In genomic region chr11:125372911-125373310, GRCh38 we compare ENCODE assay signal across 20 cellular contexts.
"Had no signal": no experiment of that assay in that cellular context is flagged by ENCODE, and none has a peak within 500 bp of the region (broad histone marks: within the 10 kb centered on the region; RNA-seq: fewer than 3 reads in every experiment).

No MANE protein-coding gene starts in this region.

- H3K27ac Mint-ChIP-seq: activated CD4-positive, alpha-beta memory T cell treated with anti-CD3 and anti-CD28 coated beads, Interleukin-2, amount 10 ng/mL, durations not matched to agents 7 days and 5 days; activated T-cell treated with anti-CD3 and anti-CD28 coated beads, Interleukin-2, amount 50 U/mL, for 24 hours; mesothelial cell of epicardium; progenitor cell of endocrine pancreas; stimulated activated effector memory CD8-positive, alpha-beta T cell treated with anti-CD3 and anti-CD28 coated beads, Interleukin-12 subunit alpha, Interleukin-12 subunit beta, amount 100 ng/mL, for 72 hours; T-helper 17 cell had no signal

- H3K27me3 ChIP-seq: adrenal gland, uterus had no signal

- DNase-seq: activated CD4-positive, alpha-beta memory T cell treated with anti-CD3 and anti-CD28 coated beads, Interleukin-2, amount 10 ng/mL, durations not matched to agents 7 days and 5 days; activated effector memory CD4-positive, alpha-beta T cell treated with Interleukin-2 at 50 U/mL for 16 hours; activated naive CD4-positive, alpha-beta T cell treated with anti-CD3 and anti-CD28 coated beads, Interleukin-2, amount 50 U/mL, for 16 hours; activated T-cell treated with anti-CD3 and anti-CD28 coated beads, Interleukin-2, amount 50 U/mL, for 24 hours; adrenal gland; caudate nucleus; effector CD4-positive, alpha-beta T cell; foreskin fibroblast; glutamatergic neuron; hypothalamus; naive B cell; nucleus accumbens; stimulated activated CD4-positive, alpha-beta T cell treated with anti-CD3 and anti-CD28 coated beads, Interleukin-12 subunit alpha, Interleukin-12 subunit beta, amount 100 ng/mL, for 4 hours; T-helper 17 cell; uterus; WERI-Rb-1 had no signal

- H3K36me3 Mint-ChIP-seq: naive B cell; stimulated activated effector memory CD8-positive, alpha-beta T cell treated with anti-CD3 and anti-CD28 coated beads, Interleukin-12 subunit alpha, Interleukin-12 subunit beta, amount 100 ng/mL, for 72 hours had no signal

- H3K9me3 Mint-ChIP-seq: activated CD4-positive, alpha-beta memory T cell treated with anti-CD3 and anti-CD28 coated beads, Interleukin-2, amount 10 ng/mL, durations not matched to agents 7 days and 5 days; activated T-cell treated with anti-CD3 and anti-CD28 coated beads, Interleukin-2, amount 50 U/mL, for 24 hours; mesothelial cell of epicardium; naive B cell; stimulated activated effector memory CD8-positive, alpha-beta T cell treated with anti-CD3 and anti-CD28 coated beads, Interleukin-12 subunit alpha, Interleukin-12 subunit beta, amount 100 ng/mL, for 72 hours had no signal

- H3K9me3 ChIP-seq: adrenal gland, uterus had no signal

- H3K36me3 ChIP-seq: adrenal gland, uterus, WERI-Rb-1 had no signal

- H3K4me1 Mint-ChIP-seq: activated CD4-positive, alpha-beta memory T cell treated with anti-CD3 and anti-CD28 coated beads, Interleukin-2, amount 10 ng/mL, durations not matched to agents 7 days and 5 days; stimulated activated effector memory CD8-positive, alpha-beta T cell treated with anti-CD3 and anti-CD28 coated beads, Interleukin-12 subunit alpha, Interleukin-12 subunit beta, amount 100 ng/mL, for 72 hours had no signal

- H3K4me3 ChIP-seq: adrenal gland, coronary artery, uterus had no signal

- ATAC-seq: stimulated activated effector memory CD8-positive, alpha-beta T cell treated with anti-CD3 and anti-CD28 coated beads, Interleukin-12 subunit alpha, Interleukin-12 subunit beta, amount 100 ng/mL, for 72 hours; T-helper 17 cell had no signal

- H3K27ac ChIP-seq: adrenal gland, uterus had no signal

- H3K4me3 Mint-ChIP-seq: activated CD4-positive, alpha-beta memory T cell treated with anti-CD3 and anti-CD28 coated beads, Interleukin-2, amount 10 ng/mL, durations not matched to agents 7 days and 5 days; activated T-cell treated with anti-CD3 and anti-CD28 coated beads, Interleukin-2, amount 50 U/mL, for 24 hours; mesothelial cell of epicardium; naive B cell; stimulated activated effector memory CD8-positive, alpha-beta T cell treated with anti-CD3 and anti-CD28 coated beads, Interleukin-12 subunit alpha, Interleukin-12 subunit beta, amount 100 ng/mL, for 72 hours; T-helper 17 cell had no signal

- H3K4me1 ChIP-seq: adrenal gland, uterus had no signal
